In the genomic region with DNA sequence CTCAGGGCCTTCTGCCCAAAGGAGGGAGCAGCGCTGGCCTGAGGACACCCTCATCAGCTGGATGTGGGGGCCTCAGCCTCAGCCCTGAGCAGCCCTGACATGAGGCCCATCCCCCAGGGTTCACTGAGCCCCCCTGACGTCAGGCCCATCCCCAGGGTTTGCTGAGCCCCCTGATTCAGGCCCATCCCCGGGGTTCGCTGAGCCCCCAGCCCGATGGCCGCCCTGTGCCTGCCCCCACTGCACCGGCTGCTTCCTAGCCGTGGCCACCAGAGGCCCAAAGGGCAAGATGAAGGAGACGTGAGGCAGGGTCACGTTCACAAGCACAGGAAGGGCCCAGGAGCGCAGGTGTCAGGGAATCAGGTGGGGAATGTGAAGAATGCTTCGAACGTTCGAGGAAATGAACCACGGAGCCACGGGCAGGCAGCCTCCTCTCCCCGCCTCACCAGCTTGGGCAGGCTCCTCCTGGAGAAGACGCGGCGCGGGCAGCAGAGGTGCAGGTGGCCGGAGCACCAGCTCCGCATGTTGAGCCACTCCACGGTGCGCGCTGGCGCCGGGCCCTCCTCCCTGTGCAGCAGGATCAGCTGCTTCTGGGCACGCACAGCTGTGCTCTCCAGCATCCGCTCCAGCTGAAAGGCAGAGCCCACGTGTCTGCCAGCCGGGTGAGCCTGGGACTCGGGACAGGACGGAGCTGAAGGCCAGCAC, we compare ENCODE assay signal across 16 cellular contexts. TPM values are rescaled to one million over a fixed set of nuclear protein-coding genes. Genes with fewer than 3 reads are reported as not detected.
DNase-seq lines count a peak whose midpoint lies in the region; ATAC-seq and TF ChIP-seq lines count a peak whose summit lies in the region.
"Had no signal": no experiment of that assay in that cellular context is flagged by ENCODE, and none has a peak within 500 bp of the region (broad histone marks: within the 10 kb centered on the region; RNA-seq: fewer than 3 reads in every experiment).

No MANE protein-coding gene starts in this region.

- H3K79me2 ChIP-seq in GM23338 (replicated peaks; ENCODE audit: insufficient read depth), result no peaks in the 10 kb centered on the region

- peak; percentile 66 for DNase-seq in GM23338 (ENCODE audit: low spot score)
- DNase-seq in NCI-H524 (lab: John Stamatoyannopoulos, UW), result peak; percentile 63 to 87
- peak in 1 of 2 donors; percentile 4 for DNase-seq in foreskin keratinocyte
- DNase-seq in pons (ENCODE audit: low spot score), result peak; percentile 9
- DNase-seq in endothelial cell (ENCODE audit: low spot score), result no peak
- no peak for DNase-seq in activated CD8-positive, alpha-beta T cell treated with anti-CD3 and anti-CD28 coated beads, Interleukin-2, amount 10 ng/mL, durations not matched to agents 7 days and 5 days
- DNase-seq: activated naive CD4-positive, alpha-beta T cell treated with anti-CD3 and anti-CD28 coated beads for 36 hours; GM23248; naive B cell; NCI-H1105 treated with DMSO at 0.1 percent for 48 hours had no signal

- CTCF ChIA-PET in activated CD8-positive, alpha-beta T cell treated with anti-CD3 and anti-CD28 coated beads, Interleukin-2, amount 10 ng/mL, durations not matched to agents 7 days and 5 days (lab: Charles Lee), result no interaction called here

- POLR2A ChIA-PET in activated CD8-positive, alpha-beta T cell treated with anti-CD3 and anti-CD28 coated beads, Interleukin-2, amount 10 ng/mL, durations not matched to agents 7 days and 5 days (lab: Charles Lee), result no interaction called here

- no peak for TF ChIP-seq CTCF in GM23338 (conservative IDR thresholded peaks at IDR 0.05; ENCODE audit: low read depth in 2 of 2)
- no peak for TF ChIP-seq CTCF in foreskin keratinocyte (conservative IDR thresholded peaks at IDR 0.05)
- no peak for TF ChIP-seq CTCF in endothelial cell (IDR thresholded peaks at IDR 0.05; ENCODE audit: unreplicated experiment)

- H3K4me2 ChIP-seq in GM23338, result no peak overlapping the region

- no peaks in the 10 kb centered on the region for H4K20me1 ChIP-seq in GM23338 (replicated peaks; ENCODE audit: insufficient read depth)

- H2AFZ ChIP-seq in GM23338, result peak overlapping the region; percentile 23; the same call in 1 of the 2 replicates
- H2AFZ ChIP-seq: GM23248 had no signal

- no peaks in the 10 kb centered on the region for H3F3A ChIP-seq in GM23338 (replicated peaks; ENCODE audit: low read depth)

- no peaks in the 10 kb centered on the region for H3K36me3 ChIP-seq in GM23338 (ENCODE audit: insufficient read depth)

- H3K27me3 ChIP-seq in GM23338 (ENCODE audit: insufficient read depth) (no peaks in the 10 kb centered on the region), foreskin keratinocyte (peaks cover 4% of the 10 kb centered on the region)
- H3K27me3 ChIP-seq: esophagus muscularis mucosa, tibial nerve had no signal

- no peaks in the 10 kb centered on the region for H3K9me2 ChIP-seq in GM23338 (ENCODE audit: insufficient read depth)

- ATAC-seq in GM23338, result peak; percentile 48
- peak; percentile 52 for ATAC-seq in foreskin keratinocyte
- ATAC-seq in HG02938 (IDR thresholded peaks at IDR 0.05; ENCODE audit: unreplicated experiment), result no peak
- no peak for ATAC-seq in activated CD8-positive, alpha-beta T cell treated with anti-CD3 and anti-CD28 coated beads, Interleukin-2, amount 10 ng/mL, durations not matched to agents 7 days and 5 days

- H3K9me3 Mint-ChIP-seq in GM23338, result peaks cover 14% of the 10 kb centered on the region
- H3K9me3 Mint-ChIP-seq in endothelial cell (ENCODE audit: unreplicated experiment), result peaks cover 4% of the 10 kb centered on the region
- peaks cover 14% of the 10 kb centered on the region for H3K9me3 Mint-ChIP-seq in activated CD8-positive, alpha-beta T cell treated with anti-CD3 and anti-CD28 coated beads, Interleukin-2, amount 10 ng/mL, durations not matched to agents 7 days and 5 days (ENCODE audit: insufficient read depth)

- H3K4me1 Mint-ChIP-seq in GM23338 (peaks cover 5% of the 10 kb centered on the region; the same call in 2 of the 3 replicates), endothelial cell (ENCODE audit: unreplicated experiment) (peaks cover 6% of the 10 kb centered on the region)
- H3K4me1 Mint-ChIP-seq in activated CD8-positive, alpha-beta T cell treated with anti-CD3 and anti-CD28 coated beads, Interleukin-2, amount 10 ng/mL, durations not matched to agents 7 days and 5 days (ENCODE audit: low read depth), result peaks cover 13% of the 10 kb centered on the region
- H3K4me1 Mint-ChIP-seq: central memory CD8-positive, alpha-beta T cell had no signal

- no peak overlapping the region for H3K4me3 ChIP-seq in GM23338
- H3K4me3 ChIP-seq: esophagus muscularis mucosa, GM23248, tibial nerve had no signal

- H3K4me3 Mint-ChIP-seq in GM23338 (no peak overlapping the region), endothelial cell (ENCODE audit: unreplicated experiment) (no peak overlapping the region)
- H3K4me3 Mint-ChIP-seq in activated CD8-positive, alpha-beta T cell treated with anti-CD3 and anti-CD28 coated beads, Interleukin-2, amount 10 ng/mL, durations not matched to agents 7 days and 5 days, result no peak overlapping the region
- H3K4me3 Mint-ChIP-seq: activated naive CD4-positive, alpha-beta T cell treated with anti-CD3 and anti-CD28 coated beads for 36 hours; central memory CD8-positive, alpha-beta T cell; naive B cell; T-helper 1 cell treated with Interleukin-12 subunit alpha and Interleukin-12 subunit beta and Interleukin-4 antibody, amounts not matched to agents 30 μg/mL and 1 μg/mL, for 36 hours had no signal

- no peaks in the 10 kb centered on the region for H3K4me1 ChIP-seq in GM23338 (ENCODE audit: insufficient read depth)
- no peaks in the 10 kb centered on the region for H3K4me1 ChIP-seq in foreskin keratinocyte

- no peak overlapping the region for H3K27ac ChIP-seq in GM23338 (ENCODE audit: low read depth)
- no peak overlapping the region for H3K27ac ChIP-seq in foreskin keratinocyte
- H3K27ac ChIP-seq: esophagus muscularis mucosa, GM23248, tibial nerve had no signal

- H3K27me3 Mint-ChIP-seq in GM23338 (ENCODE audit: insufficient read depth, low read depth, poor library complexity), result peaks cover 3% of the 10 kb centered on the region
- peaks cover 7% of the 10 kb centered on the region for H3K27me3 Mint-ChIP-seq in endothelial cell (ENCODE audit: unreplicated experiment)
- H3K27me3 Mint-ChIP-seq in activated CD8-positive, alpha-beta T cell treated with anti-CD3 and anti-CD28 coated beads, Interleukin-2, amount 10 ng/mL, durations not matched to agents 7 days and 5 days (ENCODE audit: low read depth), result peaks cover 4% of the 10 kb centered on the region
- H3K27me3 Mint-ChIP-seq: central memory CD8-positive, alpha-beta T cell; naive B cell had no signal

- no peak overlapping the region for H3K27ac Mint-ChIP-seq in GM23338
- H3K27ac Mint-ChIP-seq in endothelial cell (ENCODE audit: unreplicated experiment), result no peak overlapping the region
- no peak overlapping the region for H3K27ac Mint-ChIP-seq in activated CD8-positive, alpha-beta T cell treated with anti-CD3 and anti-CD28 coated beads, Interleukin-2, amount 10 ng/mL, durations not matched to agents 7 days and 5 days
- H3K27ac Mint-ChIP-seq: activated naive CD4-positive, alpha-beta T cell treated with anti-CD3 and anti-CD28 coated beads for 36 hours; naive B cell; T-helper 1 cell treated with Interleukin-12 subunit alpha and Interleukin-12 subunit beta and Interleukin-4 antibody, amounts not matched to agents 30 μg/mL and 1 μg/mL, for 36 hours had no signal

- H3K36me3 Mint-ChIP-seq in GM23338 (ENCODE audit: low read depth) (peaks cover 5% of the 10 kb centered on the region; the same call in 1 of the 3 replicates), endothelial cell (ENCODE audit: low read depth, unreplicated experiment) (peaks cover 15% of the 10 kb centered on the region)
- H3K36me3 Mint-ChIP-seq in activated CD8-positive, alpha-beta T cell treated with anti-CD3 and anti-CD28 coated beads, Interleukin-2, amount 10 ng/mL, durations not matched to agents 7 days and 5 days (ENCODE audit: low read depth), result peaks cover 15% of the 10 kb centered on the region

TF ChIP-seq in GM23338, 12 proteins besides CTCF, POLR2A, EP300 and RAD21 (continues in another document):
- TF ChIP-seq EZH2 (IDR thresholded peaks at IDR 0.05; ENCODE audit: low read depth, unreplicated experiment), result no peak
- no peak for TF ChIP-seq JUNB (IDR thresholded peaks at IDR 0.05; ENCODE audit: unreplicated experiment)
- TF ChIP-seq NANOG (IDR thresholded peaks at IDR 0.05; ENCODE audit: borderline replicate concordance), result no peak
- no peak for TF ChIP-seq CREB1 (CRISPR knock-in tag; IDR thresholded peaks at IDR 0.05; ENCODE audit: low read depth)

RNA-seq across cellular contexts. Expression of a gene that starts 19.6 kb away (rescaled TPM):
- 87.0 and 103 TPM in 2 replicates for total RNA-seq in GM23338 (2014; rRNA removed; shearing (Covaris generic))
- polyA plus RNA-seq in GM23338 (2016; fragmentation: Nextera tagmentation; extraction: Ambion mirVana) (20.3 and 22.3 TPM in 2 replicates), foreskin keratinocyte (30.5 and 31.9 TPM in 2 replicates)
- total RNA-seq in foreskin keratinocyte (28.9 and 29.1 TPM in 2 replicates), endothelial cell (ENCODE audit: unreplicated experiment) (43.0 TPM)
- total RNA-seq in activated CD8-positive, alpha-beta T cell treated with anti-CD3 and anti-CD28 coated beads, Interleukin-2, amount 10 ng/mL, durations not matched to agents 7 days and 5 days, result 10 to 100 TPM; 55.0 to 59.0 TPM

RNA-seq across cellular contexts. Expression of a gene that starts 37.6 kb away (rescaled TPM):
- total RNA-seq in GM23338 (2014; rRNA removed; shearing (Covaris generic)), result 0.42 and 1.6 TPM in 2 replicates
- 0.89 and 1.1 TPM in 2 replicates for polyA plus RNA-seq in GM23338 (2016; fragmentation: Nextera tagmentation; extraction: Ambion mirVana)
- total RNA-seq in foreskin keratinocyte, result not detected in 2 replicates
- not detected in 2 replicates for polyA plus RNA-seq in foreskin keratinocyte
- total RNA-seq in endothelial cell (ENCODE audit: unreplicated experiment), result 0.21 TPM
- not detected for total RNA-seq in activated CD8-positive, alpha-beta T cell treated with anti-CD3 and anti-CD28 coated beads, Interleukin-2, amount 10 ng/mL, durations not matched to agents 7 days and 5 days
- total RNA-seq: activated naive CD4-positive, alpha-beta T cell treated with anti-CD3 and anti-CD28 coated beads for 36 hours; esophagus muscularis mucosa; GM23248; HT1080; tibial nerve had no signal
- polyA plus RNA-seq: GM23248 had no signal

RNA-seq across cellular contexts. Expression of a gene that starts 55.6 kb away (rescaled TPM):
- total RNA-seq in GM23338 (2014; rRNA removed; shearing (Covaris generic)), result 0.59 and 0.62 TPM in 2 replicates
- polyA plus RNA-seq in GM23338 (2016; fragmentation: Nextera tagmentation; extraction: Ambion mirVana), result 0.68 and 1.4 TPM in 2 replicates
- total RNA-seq in foreskin keratinocyte, result 0.39 and 0.88 TPM in 2 replicates
- 0.50 and 0.91 TPM in 2 replicates for polyA plus RNA-seq in foreskin keratinocyte
- 0.36 TPM for total RNA-seq in endothelial cell (ENCODE audit: unreplicated experiment)
- total RNA-seq in activated CD8-positive, alpha-beta T cell treated with anti-CD3 and anti-CD28 coated beads, Interleukin-2, amount 10 ng/mL, durations not matched to agents 7 days and 5 days, result under 1 TPM; 0.52 to 0.58 TPM
- total RNA-seq: HT1080 had no signal

RNA-seq across cellular contexts. Expression of a gene that starts 55.8 kb away (rescaled TPM):
- total RNA-seq in GM23338 (2014; rRNA removed; shearing (Covaris generic)), result 3.6 and 4.4 TPM in 2 replicates
- polyA plus RNA-seq in GM23338 (2016; fragmentation: Nextera tagmentation; extraction: Ambion mirVana) (9.7 and 9.9 TPM in 2 replicates), foreskin keratinocyte (6.8 and 8.1 TPM in 2 replicates)
- total RNA-seq in foreskin keratinocyte (4.5 and 5.5 TPM in 2 replicates), endothelial cell (ENCODE audit: unreplicated experiment) (19.9 TPM)
- 10 to 100 TPM in 1 of 2 experiments, 1 to 10 TPM in 1; 10.0 to 10.9 TPM for total RNA-seq in activated CD8-positive, alpha-beta T cell treated with anti-CD3 and anti-CD28 coated beads, Interleukin-2, amount 10 ng/mL, durations not matched to agents 7 days and 5 days

Comparison
In these comparisons a context has a peak if more than half of its experiments do, and no peak if none do; other contexts are left out.
1. ATAC-seq: peak in GM23338 (single experiment) and foreskin keratinocyte (single experiment); none in HG02938 (single experiment) and activated CD8-positive, alpha-beta T cell treated with anti-CD3 and anti-CD28 coated beads, Interleukin-2, amount 10 ng/mL, durations not matched to agents 7 days and 5 days (single experiment).
2. DNase-seq: peak in GM23338 (single experiment), NCI-H524 (2 of 2) and pons (single experiment); none in endothelial cell (single experiment) and activated CD8-positive, alpha-beta T cell treated with anti-CD3 and anti-CD28 coated beads, Interleukin-2, amount 10 ng/mL, durations not matched to agents 7 days and 5 days (single experiment).